12 cellular contexts compared by ENCODE assay signal in the genomic region with DNA sequence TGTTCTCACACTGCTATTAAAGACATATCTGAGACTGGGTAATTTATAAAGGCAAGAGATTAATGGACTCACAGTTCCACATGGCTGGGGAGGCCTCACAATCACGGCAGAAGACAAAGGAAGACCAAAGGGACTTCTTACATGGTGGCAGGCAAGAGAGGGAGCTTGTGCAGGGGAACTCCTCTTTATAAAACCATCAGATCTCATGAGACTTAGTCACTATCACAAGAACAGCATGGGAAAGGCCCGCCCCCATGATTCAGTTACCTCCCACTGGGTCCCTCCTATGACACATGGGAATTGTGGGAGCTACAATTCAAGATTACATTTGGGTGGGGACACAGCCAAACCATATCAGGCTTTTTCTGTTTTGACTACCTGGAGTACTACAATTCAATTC. TPM values are rescaled to one million over a fixed set of nuclear protein-coding genes. Genes with fewer than 3 reads are reported as not detected.
DNase-seq lines count a peak whose midpoint lies in the region; ATAC-seq, FAIRE-seq and TF ChIP-seq lines count a peak whose summit lies in the region.
"Not testable (repeated sequence)": the region's sequence is repeated elsewhere in the genome, so short reads cannot be mapped to it uniquely, and the experiment has no call there.
"Had no signal": no experiment of that assay in that cellular context is flagged by ENCODE, and none has a peak within 500 bp of the region (broad histone marks: within the 10 kb centered on the region; RNA-seq: fewer than 3 reads in every experiment).

No MANE protein-coding gene starts in this region.

- H3K79me2 ChIP-seq in GM12878 (ENCODE audit: control insufficient read depth, insufficient read depth, low read length); trophoblast cell (ENCODE audit: control insufficient read depth, insufficient read depth, low read length, poor library complexity): not testable (repeated sequence)

- not testable (repeated sequence) for H3K9me3 ChIP-seq in GM12878 (replicated peaks; ENCODE audit: control insufficient read depth, insufficient read depth, low read length); trophoblast cell (ENCODE audit: insufficient read depth, low read depth, low read length)

- H3K23ac ChIP-seq in trophoblast cell (ENCODE audit: low read length), result not testable (repeated sequence)

- H3K4me1 Mint-ChIP-seq in activated CD8-positive, alpha-beta T cell treated with anti-CD3 and anti-CD28 coated beads for 36 hours (ENCODE audit: low read depth), result peaks cover 23% of the 10 kb centered on the region
- peaks cover 13% of the 10 kb centered on the region for H3K4me1 Mint-ChIP-seq in stimulated activated memory B cell treated with anti-CD40 and anti-IgM and Interleukin-4, amounts not matched to agents 10 μg/mL and 1 μg/mL and 100 μg/mL, for 72 hours

- not testable (repeated sequence) for H3K4me2 ChIP-seq in GM12878 (ENCODE audit: control insufficient read depth, insufficient read depth); trophoblast cell (ENCODE audit: low read length)

- CTCF ChIA-PET in activated CD8-positive, alpha-beta T cell treated with anti-CD3 and anti-CD28 coated beads for 36 hours (lab: Charles Lee), result not testable (repeated sequence)
- CTCF ChIA-PET in GM12878 (lab: Yijun Ruan, JAX), result interaction anchor here (0.8 to 2.0 kb wide), 2 partner anchors 20 to 356 kb away, joined by 4 to 5 read pairs; no protein-coding TSS in a partner anchor

- not testable (repeated sequence) for FAIRE-seq in GM12878 (lab: Jason Lieb, UNC)

- not testable (repeated sequence) for H3K27ac Mint-ChIP-seq in activated CD8-positive, alpha-beta T cell treated with anti-CD3 and anti-CD28 coated beads for 36 hours
- peak overlapping the region; percentile 36 for H3K27ac Mint-ChIP-seq in stimulated activated memory B cell treated with anti-CD40 and anti-IgM and Interleukin-4, amounts not matched to agents 10 μg/mL and 1 μg/mL and 100 μg/mL, for 72 hours

- H3K4me3 ChIP-seq in GM12878; choroid plexus epithelial cell (ENCODE audit: low read depth, low read length); trophoblast cell (ENCODE audit: low read depth, low read length): not testable (repeated sequence)

- not testable (repeated sequence) for H2AK5ac ChIP-seq in trophoblast cell (ENCODE audit: low read length)

- intact Hi-C loops in activated CD8-positive, alpha-beta T cell treated with anti-CD3 and anti-CD28 coated beads for 36 hours (cut with micrococcal nuclease); GM12878 (cut with micrococcal nuclease; ENCODE audit: unreplicated experiment): not testable (repeated sequence)

- not testable (repeated sequence) for H3K14ac ChIP-seq in trophoblast cell (ENCODE audit: low read length)

- H3K36me3 Mint-ChIP-seq in activated CD8-positive, alpha-beta T cell treated with anti-CD3 and anti-CD28 coated beads for 36 hours (ENCODE audit: low read depth); stimulated activated memory B cell treated with anti-CD40 and anti-IgM and Interleukin-4, amounts not matched to agents 10 μg/mL and 1 μg/mL and 100 μg/mL, for 72 hours: not testable (repeated sequence)

- not testable (repeated sequence) for TF ChIP-seq EP300 in GM12878 (IDR thresholded peaks at IDR 0.05; ENCODE audit: borderline replicate concordance in 1 of 2, control insufficient read depth in 1 of 2, low read depth in 2 of 2, low read length in 2 of 2)

- BruUV-seq in GM12878 (replicated peaks; lab: Mats Ljungman, UMichigan), result not testable (repeated sequence)

- H3K36me3 ChIP-seq in GM12878 (ENCODE audit: control insufficient read depth in 2 of 2, insufficient read depth in 2 of 2, low read length in 1 of 2); trophoblast cell (ENCODE audit: control insufficient read depth in 1 of 2, insufficient read depth in 2 of 2, low read length in 2 of 2): not testable (repeated sequence)

- H2BK120ac ChIP-seq in trophoblast cell (ENCODE audit: insufficient read depth, low read length, poor library complexity), result not testable (repeated sequence)

- H3K4me3 Mint-ChIP-seq in activated CD8-positive, alpha-beta T cell treated with anti-CD3 and anti-CD28 coated beads for 36 hours; stimulated activated memory B cell treated with anti-CD40 and anti-IgM and Interleukin-4, amounts not matched to agents 10 μg/mL and 1 μg/mL and 100 μg/mL, for 72 hours: not testable (repeated sequence)

- ATAC-seq in activated CD8-positive, alpha-beta T cell treated with anti-CD3 and anti-CD28 coated beads for 36 hours; GM12878; stimulated activated memory B cell treated with anti-CD40 and anti-IgM and Interleukin-4, amounts not matched to agents 10 μg/mL and 1 μg/mL and 100 μg/mL, for 72 hours: not testable (repeated sequence)

- H4K12ac ChIP-seq in trophoblast cell (ENCODE audit: low read depth, low read length), result not testable (repeated sequence)

- RAD21 ChIA-PET in GM12878 (lab: Charles Lee; ENCODE audit: unreplicated experiment), result interaction anchor here (1.5 to 1.8 kb wide), 2 partner anchors 46 to 216 kb away, joined by 3 to 7 read pairs; no protein-coding TSS in a partner anchor

- TF ChIP-seq POLR2A in GM12878 (IDR thresholded peaks at IDR 0.05; ENCODE audit: low read depth, low read length), result not testable (repeated sequence)

- SMC1A ChIA-PET in GM12878 (lab: Charles Lee; ENCODE audit: uncharacterized antibody, unreplicated experiment), result interaction anchor here (1.1 to 2.4 kb wide), 4 partner anchors 40 to 216 kb away, joined by 3 to 7 read pairs (median 6); no protein-coding TSS in a partner anchor

- peak; percentile 19 for DNase-seq in Caki2 (ENCODE audit: low read depth)
- peak; percentile 60 for DNase-seq in M059J (ENCODE audit: low read depth)
- DNase-seq in T1000 (lab: John Stamatoyannopoulos, UW), result peak; percentile 2
- DNase-seq in activated CD8-positive, alpha-beta T cell treated with anti-CD3 and anti-CD28 coated beads for 36 hours, result peak; percentile 2
- DNase-seq in GM12878 (ENCODE audit: low read depth, low spot score); trophoblast cell: not testable (repeated sequence)
- DNase-seq in choroid plexus epithelial cell (ENCODE audit: low read depth), result peak; percentile 35

- not testable (repeated sequence) for H3K18ac ChIP-seq in trophoblast cell (ENCODE audit: low read length)

- H3K4ac ChIP-seq in trophoblast cell (ENCODE audit: low read depth, low read length), result not testable (repeated sequence)

- H3K27ac ChIP-seq in GM12878 (ENCODE audit: control insufficient read depth, insufficient read depth); trophoblast cell (ENCODE audit: low read depth, low read length): not testable (repeated sequence)

- H2AFZ ChIP-seq in GM12878 (ENCODE audit: control insufficient read depth, low read depth, low read length); trophoblast cell (ENCODE audit: insufficient read depth, low read length, poor library complexity): not testable (repeated sequence)

- WGBS in GM12878 (ENCODE audit: insufficient coverage, insufficient replicate concordance, low lambda C conversion rate, missing lambda C conversion rate), result 0% methylated on average over 2 of the region's 2 CpGs
- WGBS in trophoblast cell (ENCODE audit: extremely low coverage, insufficient coverage, insufficient read length), result no CpG with 5 or more reads among the region's 2 CpGs

- not testable (repeated sequence) for H3K9me3 Mint-ChIP-seq in activated CD8-positive, alpha-beta T cell treated with anti-CD3 and anti-CD28 coated beads for 36 hours; stimulated activated memory B cell treated with anti-CD40 and anti-IgM and Interleukin-4, amounts not matched to agents 10 μg/mL and 1 μg/mL and 100 μg/mL, for 72 hours

- not testable (repeated sequence) for H3K9ac ChIP-seq in GM12878 (ENCODE audit: control insufficient read depth, insufficient read depth, low read length); trophoblast cell (ENCODE audit: low read length)

- H4K20me1 ChIP-seq in GM12878 (ENCODE audit: control insufficient read depth, insufficient read depth), result not testable (repeated sequence)

- TF ChIP-seq CTCF in activated CD8-positive, alpha-beta T cell treated with anti-CD3 and anti-CD28 coated beads for 36 hours (IDR thresholded peaks at IDR 0.05); GM12878 (IDR thresholded peaks at IDR 0.05 in 2 of 3, conservative IDR thresholded peaks at IDR 0.05 in 1 of 3; ENCODE audit: control insufficient read depth in 2 of 3, extremely low read depth in 1 of 3, insufficient read depth in 1 of 3, low read depth in 3 of 3, low read length in 3 of 3); choroid plexus epithelial cell (conservative IDR thresholded peaks at IDR 0.05; ENCODE audit: low read depth, low read length): not testable (repeated sequence)

- not testable (repeated sequence) for H4K8ac ChIP-seq in trophoblast cell (ENCODE audit: low read depth, low read length)

- not testable (repeated sequence) for H3K79me1 ChIP-seq in trophoblast cell (ENCODE audit: low read length)

- POLR2A ChIA-PET in activated CD8-positive, alpha-beta T cell treated with anti-CD3 and anti-CD28 coated beads for 36 hours (lab: Charles Lee), result not testable (repeated sequence)
- POLR2A ChIA-PET in GM12878 (lab: Charles Lee), result interaction anchor here (0.5 to 0.8 kb wide), 2 partner anchors 10 to 221 kb away, joined by 3 read pairs; no protein-coding TSS in a partner anchor

- H2BK5ac ChIP-seq in trophoblast cell (ENCODE audit: low read depth, low read length, poor library complexity), result not testable (repeated sequence)

- H3K27me3 ChIP-seq in GM12878 (replicated peaks in 1 of 2; ENCODE audit: control insufficient read depth in 2 of 2, insufficient read depth in 2 of 2, low read length in 1 of 2); trophoblast cell (ENCODE audit: insufficient read depth, low read length): not testable (repeated sequence)

- not testable (repeated sequence) for H2BK12ac ChIP-seq in trophoblast cell (ENCODE audit: low read length)

- not testable (repeated sequence) for H3K4me1 ChIP-seq in GM12878 (ENCODE audit: control insufficient read depth, insufficient read depth, low read length); trophoblast cell (ENCODE audit: control insufficient read depth in 1 of 2, insufficient read depth in 2 of 2, low read length in 2 of 2)

- in situ Hi-C loops in Caki2 (cut with HindIII; ENCODE audit: low pct_unique_long_range_greater_than_20kb, low sequenced_read_pairs); GM12878 (cut with MboI): not testable (repeated sequence)

- H4K91ac ChIP-seq in trophoblast cell (ENCODE audit: low read depth, low read length), result peak overlapping the region; percentile 17

- H3K27me3 Mint-ChIP-seq in activated CD8-positive, alpha-beta T cell treated with anti-CD3 and anti-CD28 coated beads for 36 hours; stimulated activated memory B cell treated with anti-CD40 and anti-IgM and Interleukin-4, amounts not matched to agents 10 μg/mL and 1 μg/mL and 100 μg/mL, for 72 hours: not testable (repeated sequence)

- TF ChIP-seq RAD21 in GM12878 (IDR thresholded peaks at IDR 0.05; ENCODE audit: insufficient read depth, low read depth, low read length), result not testable (repeated sequence)

RNA-seq across cellular contexts. Expression of a gene that starts 16.6 kb away (rescaled TPM):
- not detected in 2 replicates for total RNA-seq in Caki2 (2014; rRNA removed; shearing (Covaris generic); ENCODE audit: low replicate concordance)
- not detected in 2 replicates for total RNA-seq in M059J (2014; rRNA removed; shearing (Covaris generic))
- not detected for total RNA-seq in activated CD8-positive, alpha-beta T cell treated with anti-CD3 and anti-CD28 coated beads for 36 hours
- not detected in 2 replicates for total RNA-seq in GM12878 (2013; cell fraction: nucleolus; rRNA removed)
- total RNA-seq in GM12878 (2014; rRNA removed) (not detected in 2 replicates), GM12878 (2014; rRNA removed; fragmentation: Illumina TruSeq; extraction: Trizol) (not detected in 2 replicates), GM12878 (2021) (not detected in 2 replicates)
- not detected for polyA plus RNA-seq in GM12878 (2011; ENCODE audit: low read depth)
- polyA plus RNA-seq in GM12878 (2011; rRNA removed) (not detected in 2 replicates), GM12878 (2014; fragmentation: Illumina TruSeq; extraction: Trizol) (not detected in 2 replicates), GM12878 (2014; fragmentation: Nextera tagmentation; extraction: Ambion mirVana) (not detected), GM12878 (2014; rRNA removed) (not detected in 2 replicates), GM12878 (2016; fragmentation: Nextera tagmentation; extraction: Ambion mirVana) (not detected)
- polyA plus RNA-seq in GM12878 (2011; cell fraction: cytosol; rRNA removed), result not detected in 2 replicates
- not detected in 2 replicates for polyA plus RNA-seq in GM12878 (2011; cell fraction: nucleus; rRNA removed)
- not detected in 2 replicates for polyA plus RNA-seq in GM12878 (2012)
- not detected in 2 replicates for polyA minus RNA-seq in GM12878 (2011; rRNA and poly(A)+ RNA removed)
- not detected in 2 replicates for polyA minus RNA-seq in GM12878 (2011; cell fraction: cytosol; rRNA and poly(A)+ RNA removed)
- not detected in 2 replicates for polyA minus RNA-seq in GM12878 (2011; cell fraction: nucleus; rRNA and poly(A)+ RNA removed)
- not detected in 2 replicates for polyA plus RNA-seq in trophoblast cell (2013)
- total RNA-seq: CD4-positive, alpha-beta memory T cell; H4 had no signal
- polyA plus RNA-seq: A549; CD4-positive, alpha-beta memory T cell; IgD-negative memory B cell had no signal
